In genomic region chr2:231093956-231094355, GRCh38 we compare ENCODE assay signal across 35 cellular contexts. TPM values are rescaled to one million over a fixed set of nuclear protein-coding genes. Genes with fewer than 3 reads are reported as not detected.
"Had no signal": no experiment of that assay in that cellular context is flagged by ENCODE, and none has a peak within 500 bp of the region (broad histone marks: within the 10 kb centered on the region; RNA-seq: fewer than 3 reads in every experiment).

No MANE protein-coding gene starts in this region.

- H3K4me3 Mint-ChIP-seq: activated B cell treated with CpG ODN at 0.5 μM for 24 hours; activated CD4-positive, alpha-beta memory T cell treated with anti-CD3 and anti-CD28 coated beads for 36 hours; activated naive CD4-positive, alpha-beta T cell treated with anti-CD3 and anti-CD28 coated beads, Interleukin-2, amount 10 ng/mL, durations not matched to agents 7 days and 5 days; activated naive CD8-positive, alpha-beta T cell; activated naive CD8-positive, alpha-beta T cell treated with anti-CD3 and anti-CD28 coated beads, Interleukin-2, amount 50 U/mL, for 24 hours; activated T-cell treated with anti-CD3 and anti-CD28 coated beads, Interleukin-2, amount 50 U/mL, for 4 hours; activated T-helper 1 cell treated with anti-CD3 and anti-CD28 coated beads, Interleukin-12 subunit alpha, Interleukin-12 subunit beta, Interleukin-2, Interleukin-4 antibody, amounts not matched to agents 30 ng/mL and 10 ng/mL and 1 ng/mL, durations not matched to agents 14 hours and 24 hours and 36 hours; brain had no signal

- ATAC-seq: activated naive CD8-positive, alpha-beta T cell treated with anti-CD3 and anti-CD28 coated beads, Interleukin-2, amount 50 U/mL, for 24 hours; activated T-cell treated with anti-CD3 and anti-CD28 coated beads, Interleukin-2, amount 50 U/mL, for 4 hours; PC-3; Right ventricle myocardium inferior had no signal

- H3K27ac ChIP-seq: RWPE1, VCaP had no signal

- H3K4me1 Mint-ChIP-seq: activated B cell treated with CpG ODN at 0.5 μM for 24 hours; activated naive CD4-positive, alpha-beta T cell treated with anti-CD3 and anti-CD28 coated beads, Interleukin-2, amount 10 ng/mL, durations not matched to agents 7 days and 5 days; activated naive CD8-positive, alpha-beta T cell treated with anti-CD3 and anti-CD28 coated beads, Interleukin-2, amount 50 U/mL, for 24 hours; brain had no signal

- H3K27ac Mint-ChIP-seq: activated B cell treated with CpG ODN at 0.5 μM for 24 hours; activated CD4-positive, alpha-beta memory T cell treated with anti-CD3 and anti-CD28 coated beads for 36 hours; activated naive CD4-positive, alpha-beta T cell treated with anti-CD3 and anti-CD28 coated beads, Interleukin-2, amount 10 ng/mL, durations not matched to agents 7 days and 5 days; activated naive CD8-positive, alpha-beta T cell; activated naive CD8-positive, alpha-beta T cell treated with anti-CD3 and anti-CD28 coated beads, Interleukin-2, amount 50 U/mL, for 24 hours; activated T-helper 1 cell treated with anti-CD3 and anti-CD28 coated beads, Interleukin-12 subunit alpha, Interleukin-12 subunit beta, Interleukin-2, Interleukin-4 antibody, amounts not matched to agents 30 ng/mL and 10 ng/mL and 1 ng/mL, durations not matched to agents 14 hours and 24 hours and 36 hours; brain had no signal

- FAIRE-seq: bronchial epithelial cell, RCC 7860 had no signal

- DNase-seq: activated B cell treated with CpG ODN at 0.5 μM for 24 hours; activated CD4-positive, alpha-beta memory T cell treated with anti-CD3 and anti-CD28 coated beads for 36 hours; activated CD4-positive, alpha-beta T cell treated with anti-CD3 and anti-CD28 coated beads for 4 hours; activated CD4-positive, alpha-beta T cell treated with anti-CD3 and anti-CD28 coated beads, Interleukin-2, amount 50 U/mL, for 1 hour; activated CD4-positive, CD25-positive, alpha-beta regulatory T cell treated with anti-CD3 and anti-CD28 coated beads, Interleukin-2, amount 50 U/mL, for 72 hours; activated CD8-positive, alpha-beta memory T cell treated with anti-CD3 and anti-CD28 coated beads, Interleukin-2, amount 50 U/mL, for 4 hours; activated naive CD4-positive, alpha-beta T cell treated with anti-CD3 and anti-CD28 coated beads, Interleukin-2, amount 10 ng/mL, durations not matched to agents 7 days and 5 days; activated naive CD8-positive, alpha-beta T cell treated with anti-CD3 and anti-CD28 coated beads, Interleukin-2, amount 50 U/mL, for 24 hours; activated T-cell treated with anti-CD3 and anti-CD28 coated beads for 4 hours; activated T-cell treated with anti-CD3 and anti-CD28 coated beads, Interleukin-2, amount 50 U/mL, for 4 hours; anterior cingulate cortex; caudate nucleus; Karpas-422; NCI-H1105; NCI-H1417 treated with DMSO at 0.1 percent for 48 hours; NCI-H187 treated with DMSO at 0.1 percent for 48 hours; NCI-H2081; NCI-H345; NCI-H524 treated with DMSO at 0.1 percent for 48 hours; PC-3; SIG-M5; SW 1271; T-helper 1 cell; T-helper 2 cell; T-helper 9 cell had no signal

RNA-seq across cellular contexts. Expression of gene HTR2B, which starts 30.9 kb away (rescaled TPM):
- total RNA-seq: activated B cell treated with CpG ODN at 0.5 μM for 24 hours; activated CD4-positive, alpha-beta memory T cell treated with anti-CD3 and anti-CD28 coated beads for 36 hours; activated T-helper 1 cell treated with anti-CD3 and anti-CD28 coated beads, Interleukin-12 subunit alpha, Interleukin-12 subunit beta, Interleukin-2, Interleukin-4 antibody, amounts not matched to agents 30 ng/mL and 10 ng/mL and 1 ng/mL, durations not matched to agents 14 hours and 24 hours and 36 hours; MCF 10A; NCI-H460; PC-3; Right ventricle myocardium inferior had no signal

RNA-seq across cellular contexts. Expression of gene C2orf72, which starts 56.6 kb away (rescaled TPM):
- total RNA-seq: activated B cell treated with CpG ODN at 0.5 μM for 24 hours; activated T-helper 1 cell treated with anti-CD3 and anti-CD28 coated beads, Interleukin-12 subunit alpha, Interleukin-12 subunit beta, Interleukin-2, Interleukin-4 antibody, amounts not matched to agents 30 ng/mL and 10 ng/mL and 1 ng/mL, durations not matched to agents 14 hours and 24 hours and 36 hours; bronchial epithelial cell; MCF 10A had no signal
